ENCODE assay signal across 8 cellular contexts in the genomic region with DNA sequence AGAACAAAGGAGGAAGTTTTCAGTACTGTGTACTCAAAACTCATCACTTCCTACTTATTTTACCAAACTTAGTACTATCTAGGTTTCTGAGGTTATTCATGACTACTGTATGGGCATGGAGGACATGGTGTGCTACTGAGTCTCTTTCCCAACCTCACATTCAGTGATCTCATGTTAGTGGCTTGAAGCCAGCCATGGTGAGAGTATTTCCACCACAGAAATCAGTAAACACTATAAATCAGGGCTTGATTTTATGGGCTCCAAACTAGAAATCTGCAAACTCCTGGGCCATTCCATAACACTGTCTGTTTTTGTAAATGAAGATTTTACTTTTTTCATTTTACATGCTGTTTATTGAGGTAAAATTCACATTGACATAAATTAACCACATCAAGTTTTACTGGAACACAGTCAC. TPM values are rescaled to one million over a fixed set of nuclear protein-coding genes. Genes with fewer than 3 reads are reported as not detected.
DNase-seq lines count a peak whose midpoint lies in the region; ATAC-seq and TF ChIP-seq lines count a peak whose summit lies in the region.

No MANE protein-coding gene starts in this region.

- no peaks in the 10 kb centered on the region for H3K9me3 Mint-ChIP-seq in progenitor cell of endocrine pancreas (ENCODE audit: low read depth)

- H3K27me3 Mint-ChIP-seq in progenitor cell of endocrine pancreas = no peaks in the 10 kb centered on the region

- intact Hi-C loops in head of caudate nucleus (cut with DNase I) = no loop called here

- H4K20me1 ChIP-seq in fibroblast of lung (ENCODE audit: control insufficient read depth, extremely low read depth, insufficient read depth, low read length) = no peaks in the 10 kb centered on the region

- no peaks in the 10 kb centered on the region for H3K9me3 ChIP-seq in fibroblast of lung (ENCODE audit: control insufficient read depth, insufficient read depth, low read depth, low read length)

- no peak overlapping the region for H3K4me3 ChIP-seq in fibroblast of lung (replicated peaks in 1 of 4; ENCODE audit: control extremely low read depth in 1 of 4, insufficient read depth in 1 of 4, low read depth in 3 of 4, low read length in 4 of 4)

- H3K9ac ChIP-seq in fibroblast of lung (ENCODE audit: insufficient read depth, low read length) = no peak overlapping the region

- H3K27me3 ChIP-seq in fibroblast of lung (ENCODE audit: control insufficient read depth, insufficient read depth, low read length) = no peaks in the 10 kb centered on the region

- no peak overlapping the region for H2AFZ ChIP-seq in fibroblast of lung (ENCODE audit: low read length)

- no peak for ATAC-seq in GM21360 (IDR thresholded peaks at IDR 0.05; ENCODE audit: unreplicated experiment)
- ATAC-seq in GM18858 (IDR thresholded peaks at IDR 0.05; ENCODE audit: unreplicated experiment) = no peak

- DNase-seq in ELR (ENCODE audit: low read depth) (peak; percentile 66), SIG-M5 treated with dmso at 0.1 percent for 504 hours (lab: John Stamatoyannopoulos, UW; ENCODE audit: unreplicated experiment) (peak; percentile 65), fibroblast of lung (ENCODE audit: low read depth in 2 of 2) (peak; percentile 78 to 91), progenitor cell of endocrine pancreas (ENCODE audit: low spot score, unreplicated experiment) (no peak), DMS79 treated with DMSO at 0.1 percent for 48 hours (lab: John Stamatoyannopoulos, UW) (no peak), head of caudate nucleus (no peak)

- peaks cover 1% of the 10 kb centered on the region for H3K36me3 ChIP-seq in fibroblast of lung (ENCODE audit: control insufficient read depth, insufficient read depth, low read length)

- no peak overlapping the region for H3K4me2 ChIP-seq in fibroblast of lung (ENCODE audit: extremely low read depth, insufficient read depth, low read length)

- H3K4me3 Mint-ChIP-seq in progenitor cell of endocrine pancreas (ENCODE audit: low read depth) = no peak overlapping the region

- H3K27ac Mint-ChIP-seq in progenitor cell of endocrine pancreas = peak overlapping the region; percentile 25

- peaks cover 84% of the 10 kb centered on the region for H3K79me2 ChIP-seq in fibroblast of lung (ENCODE audit: control insufficient read depth, insufficient read depth, low read length)

- H3K4me1 ChIP-seq in fibroblast of lung (ENCODE audit: control insufficient read depth, extremely low read depth, insufficient read depth, low read length) = peaks cover 6% of the 10 kb centered on the region

- H3K27ac ChIP-seq in fibroblast of lung (ENCODE audit: insufficient read depth, low read length) = no peak overlapping the region

- no peaks in the 10 kb centered on the region for H3K36me3 Mint-ChIP-seq in progenitor cell of endocrine pancreas (ENCODE audit: insufficient read depth)

- H3K4me1 Mint-ChIP-seq in progenitor cell of endocrine pancreas (ENCODE audit: low read depth) = no peaks in the 10 kb centered on the region

- TF ChIP-seq CTCF in fibroblast of lung (conservative IDR thresholded peaks at IDR 0.05 in 1 of 2, IDR thresholded peaks at IDR 0.05 in 1 of 2; ENCODE audit: low read depth in 1 of 2, low read length in 2 of 2) (no peak), progenitor cell of endocrine pancreas (IDR thresholded peaks at IDR 0.05; ENCODE audit: unreplicated experiment) (no peak)

RNA-seq across cellular contexts. Expression of a gene that starts 19.7 kb away (rescaled TPM):
- total RNA-seq in fibroblast of lung (3.3 and 4.5 TPM in 2 replicates), progenitor cell of endocrine pancreas (11.2 and 11.7 TPM in 2 replicates)
- 3.7 TPM in 2 replicates for polyA plus RNA-seq in fibroblast of lung
- 4.3 and 4.7 TPM in 2 replicates for polyA plus RNA-seq in fibroblast of lung (2012)
- polyA minus RNA-seq in fibroblast of lung (ENCODE audit: low replicate concordance) = 4.0 and 5.4 TPM in 2 replicates

RNA-seq across cellular contexts. Expression of a gene that starts 36.1 kb away (rescaled TPM):
- 16.9 and 19.0 TPM in 2 replicates for total RNA-seq in fibroblast of lung
- polyA plus RNA-seq in fibroblast of lung = 34.0 and 36.1 TPM in 2 replicates
- 31.3 and 37.8 TPM in 2 replicates for polyA plus RNA-seq in fibroblast of lung (2012)
- 81.7 and 90.8 TPM in 2 replicates for polyA minus RNA-seq in fibroblast of lung (ENCODE audit: low replicate concordance)
- 48.5 and 49.1 TPM in 2 replicates for total RNA-seq in progenitor cell of endocrine pancreas

RNA-seq across cellular contexts. Expression of a gene that starts 51.6 kb away (rescaled TPM):
- total RNA-seq in fibroblast of lung = 58.1 and 64.7 TPM in 2 replicates
- 91.4 and 104 TPM in 2 replicates for polyA plus RNA-seq in fibroblast of lung
- polyA plus RNA-seq in fibroblast of lung (2012) = 77.6 and 85.1 TPM in 2 replicates
- polyA minus RNA-seq in fibroblast of lung (ENCODE audit: low replicate concordance) = 39.2 and 51.1 TPM in 2 replicates
- 73.0 and 81.3 TPM in 2 replicates for total RNA-seq in progenitor cell of endocrine pancreas

RNA-seq across cellular contexts. Expression of a gene that starts 52.6 kb away (rescaled TPM):
- 1.8 and 2.0 TPM in 2 replicates for total RNA-seq in fibroblast of lung
- 1.2 and 1.3 TPM in 2 replicates for polyA plus RNA-seq in fibroblast of lung
- polyA plus RNA-seq in fibroblast of lung (2012) = 0.99 and 1.1 TPM in 2 replicates
- 0.15 and 16.5 TPM in 2 replicates for polyA minus RNA-seq in fibroblast of lung (ENCODE audit: low replicate concordance)
- total RNA-seq in progenitor cell of endocrine pancreas = 8.8 and 12.2 TPM in 2 replicates

Comparison
In these comparisons a context has a peak if more than half of its experiments do, and no peak if none do; other contexts are left out.
1. DNase-seq: peak in ELR (single experiment), SIG-M5 treated with dmso at 0.1 percent for 504 hours (single experiment) and fibroblast of lung (2 of 2); none in progenitor cell of endocrine pancreas (single experiment), DMS79 treated with DMSO at 0.1 percent for 48 hours (single experiment) and head of caudate nucleus (0 of 42).